In the genomic region with DNA sequence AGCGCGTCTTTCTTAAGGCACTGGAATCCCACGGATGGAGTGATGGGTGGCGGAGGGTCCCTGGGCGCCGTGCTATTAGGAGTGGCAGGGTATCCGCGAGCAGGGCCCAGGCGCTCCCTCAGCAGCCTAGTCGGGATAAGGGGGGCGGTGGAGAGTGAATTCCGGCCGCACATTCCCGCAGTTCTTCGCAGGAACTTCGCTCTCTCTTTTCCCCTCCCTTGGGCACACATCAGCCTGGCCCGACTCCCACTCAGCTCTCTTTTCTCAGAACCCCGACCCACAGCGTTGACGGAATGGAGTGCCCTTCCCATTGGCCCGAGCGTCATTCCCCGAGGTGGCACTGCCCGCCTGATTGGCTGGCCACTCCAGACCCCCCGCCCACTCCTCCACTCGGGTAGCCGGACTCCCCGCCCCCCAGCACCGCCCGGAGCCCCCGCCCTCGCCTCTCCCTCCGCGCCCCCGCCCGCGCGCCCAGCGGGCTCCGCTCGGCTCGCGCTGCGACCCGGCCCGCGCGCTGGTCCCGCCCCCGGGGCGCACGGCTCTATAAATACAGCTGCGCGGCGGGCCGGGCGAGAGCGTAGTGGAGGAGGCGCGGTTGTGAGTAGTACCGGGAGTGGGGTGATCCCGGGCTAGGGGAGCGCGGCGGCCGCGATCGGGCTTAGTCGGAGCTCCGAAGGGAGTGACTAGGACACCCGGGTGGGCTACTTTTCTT, we compare ENCODE assay signal across 8 cellular contexts. TPM values are rescaled to one million over a fixed set of nuclear protein-coding genes. Genes with fewer than 3 reads are reported as not detected.
A peak's percentile ranks its signal among the peaks of the same experiment; 100 is the strongest.
DNase-seq lines count a peak whose midpoint lies in the region; ATAC-seq and TF ChIP-seq lines count a peak whose summit lies in the region.

A gene with protein sequence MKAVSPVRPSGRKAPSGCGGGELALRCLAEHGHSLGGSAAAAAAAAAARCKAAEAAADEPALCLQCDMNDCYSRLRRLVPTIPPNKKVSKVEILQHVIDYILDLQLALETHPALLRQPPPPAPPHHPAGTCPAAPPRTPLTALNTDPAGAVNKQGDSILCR (plus strand): TSS at position 572 of the 712 bp plus-strand sequence. CDS start 385 bp downstream, outside the sequence.

- DNase-seq in ELF-1 (ENCODE audit: low read depth, low spot score) (peak; percentile 96), NCI-H345 treated with DMSO at 0.1 percent for 48 hours (lab: John Stamatoyannopoulos, UW; ENCODE audit: unreplicated experiment) (peak; percentile 63), dedifferentiated amniotic fluid mesenchymal stem cell (ENCODE audit: extremely low spot score) (peak; percentile 96), kidney tubule cell (ENCODE audit: low spot score) (peak; percentile 94), CD14-positive monocyte (ENCODE audit: low spot score) (no peak)
- DNase-seq in stimulated activated naive B cell treated with anti-CD40 and anti-IgM and Interleukin-4, amounts not matched to agents 10 μg/mL and 1 μg/mL and 100 μg/mL, for 72 hours, result no peak
- DNase-seq in central memory CD4-positive, alpha-beta T cell, result no peak

- H3K4me3 Mint-ChIP-seq in stimulated activated naive B cell treated with anti-CD40 and anti-IgM and Interleukin-4, amounts not matched to agents 10 μg/mL and 1 μg/mL and 100 μg/mL, for 72 hours, result peak within 1 kb of the TSS; percentile 53 to 55
- peak within 1 kb of the TSS in 1 of 2 donors; percentile 86 for H3K4me3 Mint-ChIP-seq in CD14-positive monocyte

- peaks cover 8 to 15% of the 10 kb centered on the region in 2 donors for H3K4me1 Mint-ChIP-seq in stimulated activated naive B cell treated with anti-CD40 and anti-IgM and Interleukin-4, amounts not matched to agents 10 μg/mL and 1 μg/mL and 100 μg/mL, for 72 hours
- peaks cover 3% of the 10 kb centered on the region for H3K4me1 Mint-ChIP-seq in CD14-positive monocyte

- ATAC-seq in stimulated activated naive B cell treated with anti-CD40 and anti-IgM and Interleukin-4, amounts not matched to agents 10 μg/mL and 1 μg/mL and 100 μg/mL, for 72 hours (replicated peaks), result no peak
- no peak for ATAC-seq in GM21528 (IDR thresholded peaks at IDR 0.05; ENCODE audit: low FRiP score, unreplicated experiment)

- H3K27me3 Mint-ChIP-seq in stimulated activated naive B cell treated with anti-CD40 and anti-IgM and Interleukin-4, amounts not matched to agents 10 μg/mL and 1 μg/mL and 100 μg/mL, for 72 hours, result peaks cover 39 to 59% of the 10 kb centered on the region in 2 donors
- peaks cover 57 to 72% (median 60%) of the 10 kb centered on the region in 3 donors for H3K27me3 Mint-ChIP-seq in CD14-positive monocyte (ENCODE audit: low read depth in 3 of 3)

- H3K36me3 Mint-ChIP-seq in stimulated activated naive B cell treated with anti-CD40 and anti-IgM and Interleukin-4, amounts not matched to agents 10 μg/mL and 1 μg/mL and 100 μg/mL, for 72 hours, result peaks cover 2 to 3% of the 10 kb centered on the region in 2 donors
- peaks cover 0 to 2% of the 10 kb centered on the region in 2 donors for H3K36me3 Mint-ChIP-seq in CD14-positive monocyte

- H3K27ac Mint-ChIP-seq in stimulated activated naive B cell treated with anti-CD40 and anti-IgM and Interleukin-4, amounts not matched to agents 10 μg/mL and 1 μg/mL and 100 μg/mL, for 72 hours, result peak within 1 kb of the TSS; percentile 85
- no peak within 1 kb of the TSS for H3K27ac Mint-ChIP-seq in CD14-positive monocyte

- peaks cover 0 to 3% of the 10 kb centered on the region in 2 donors for H3K9me3 Mint-ChIP-seq in stimulated activated naive B cell treated with anti-CD40 and anti-IgM and Interleukin-4, amounts not matched to agents 10 μg/mL and 1 μg/mL and 100 μg/mL, for 72 hours
- peaks cover 0 to 17% (median 8%) of the 10 kb centered on the region in 7 donors for H3K9me3 Mint-ChIP-seq in CD14-positive monocyte

- intact Hi-C loops in CD14-positive monocyte (cut with micrococcal nuclease), result no loop called here

- no peak for TF ChIP-seq CTCF in CD14-positive monocyte (IDR thresholded peaks at IDR 0.05)

RNA-seq across cellular contexts. Expression of the gene that starts here (rescaled TPM):
- not detected for polyA plus RNA-seq in CD14-positive monocyte

Comparison
In these comparisons a context has a peak if more than half of its experiments do, and no peak if none do; other contexts are left out.
1. DNase-seq: peak in ELF-1 (single experiment), NCI-H345 treated with DMSO at 0.1 percent for 48 hours (single experiment), dedifferentiated amniotic fluid mesenchymal stem cell (single experiment) and kidney tubule cell (single experiment); none in stimulated activated naive B cell treated with anti-CD40 and anti-IgM and Interleukin-4, amounts not matched to agents 10 μg/mL and 1 μg/mL and 100 μg/mL, for 72 hours (single experiment), central memory CD4-positive, alpha-beta T cell (single experiment) and CD14-positive monocyte (single experiment).